In genomic region chr16:3879887-3880564, GRCh38 we compare ENCODE assay signal across 8 cellular contexts. TPM values are rescaled to one million over a fixed set of nuclear protein-coding genes. Genes with fewer than 3 reads are reported as not detected.
DNase-seq lines count a peak whose midpoint lies in the region; ATAC-seq and TF ChIP-seq lines count a peak whose summit lies in the region.

No MANE protein-coding gene starts in this region.

- no peak for TF ChIP-seq EP300 in SK-N-SH (IDR thresholded peaks at IDR 0.05; ENCODE audit: borderline replicate concordance in 1 of 2, low read depth in 1 of 2, low read length in 1 of 2)

- H3K9me2 ChIP-seq in SK-N-SH: no peaks in the 10 kb centered on the region

- intact Hi-C loops in left ventricle myocardium inferior (cut with micrococcal nuclease): no loop called here
- intact Hi-C loops in psoas muscle (cut with DNase I): loop anchor here in 1 of 2 donors (2.0 to 10.0 kb wide), 5 partner anchors 53 to 355 kb away; no protein-coding TSS in a partner anchor

- H3K27ac ChIP-seq in SK-N-SH (ENCODE audit: low read depth in 2 of 2, low read length in 1 of 2) (peak overlapping the region in 1 of 2 experiments; percentile 86; a peak in 2 of 4 replicates), left ventricle myocardium inferior (replicated peaks) (peak overlapping the region; percentile 88), psoas muscle (peak overlapping the region; percentile 94)

- H3K27me3 ChIP-seq in SK-N-SH (ENCODE audit: insufficient read depth) (no peaks in the 10 kb centered on the region), left ventricle myocardium inferior (ENCODE audit: low read depth) (no peaks in the 10 kb centered on the region), psoas muscle (ENCODE audit: insufficient read depth in 3 of 3, low read length in 2 of 3) (no peaks in the 10 kb centered on the region)

- TF ChIP-seq RAD21 in SK-N-SH (IDR thresholded peaks at IDR 0.05; ENCODE audit: low read length): peak; percentile 39; the same call in 1 of the 2 replicates

- H3K4me3 ChIP-seq in SK-N-SH (ENCODE audit: low read depth in 2 of 2, low read length in 1 of 2) (peak overlapping the region; percentile 83), left ventricle myocardium inferior (peak overlapping the region; percentile 93), psoas muscle (peak overlapping the region; percentile 90)

- POLR2A ChIA-PET in SK-N-SH (lab: Yijun Ruan, JAX): interaction anchor here (0.5 to 1.2 kb wide), 4 partner anchors 17 to 190 kb away, joined by 3 to 4 read pairs (median 4); no protein-coding TSS in a partner anchor

- H3K79me2 ChIP-seq in SK-N-SH (ENCODE audit: insufficient read depth): peaks cover 48% of the 10 kb centered on the region

- H3K9ac ChIP-seq in SK-N-SH: peak overlapping the region; percentile 67

- H2AFZ ChIP-seq in SK-N-SH (ENCODE audit: low read depth): no peak overlapping the region

- DNase-seq in AG20443 (ENCODE audit: low spot score): peak; percentile 88
- DNase-seq in SK-N-SH: peak; percentile 91
- DNase-seq in activated naive CD8-positive, alpha-beta T cell treated with anti-CD3 and anti-CD28 coated beads, Interleukin-2, amount 50 U/mL, for 16 hours (ENCODE audit: low read depth, low spot score): peak; percentile 40
- peak; percentile 82 for DNase-seq in left ventricle myocardium inferior
- peak; percentile 78 to 91 for DNase-seq in psoas muscle
- no peak for DNase-seq in KBM-7

- H3F3A ChIP-seq in SK-N-SH (replicated peaks; ENCODE audit: insufficient read depth): peaks cover 4% of the 10 kb centered on the region

- ATAC-seq in GM19043 (IDR thresholded peaks at IDR 0.05; ENCODE audit: low read depth, unreplicated experiment): peak; percentile 35
- peak; percentile 43 for ATAC-seq in HG03439 (IDR thresholded peaks at IDR 0.05; ENCODE audit: unreplicated experiment)
- peak; percentile 77 to 82 (median 80) for ATAC-seq in psoas muscle

- peaks cover 8 to 26% of the 10 kb centered on the region in 2 experiments; a peak in 3 of 4 replicates for H3K4me1 ChIP-seq in SK-N-SH (ENCODE audit: control insufficient read depth in 1 of 2, insufficient read depth in 2 of 2, low read depth in 1 of 2, low read length in 1 of 2)
- H3K4me1 ChIP-seq in left ventricle myocardium inferior: peaks cover 53% of the 10 kb centered on the region
- peaks cover 36% of the 10 kb centered on the region for H3K4me1 ChIP-seq in psoas muscle

- CTCF ChIA-PET in SK-N-SH (lab: Yijun Ruan, JAX): interaction anchor here (0.6 to 2.3 kb wide), 8 partner anchors 52 to 230 kb away, joined by 3 to 12 read pairs (median 4); no protein-coding TSS in a partner anchor

- H3K4me2 ChIP-seq in SK-N-SH: peak overlapping the region; percentile 67

- WGBS in SK-N-SH (ENCODE audit: low lambda C conversion rate): 3% methylated on average over 16 of the region's 117 CpGs
- 0 to 1% (median 0%) methylated on average over 9 to 112 of the region's 117 CpGs for WGBS in psoas muscle, 3 donors

- peaks cover 0 to 9% of the 10 kb centered on the region in 2 experiments for H3K36me3 ChIP-seq in SK-N-SH (replicated peaks in 1 of 2; ENCODE audit: control insufficient read depth in 1 of 2, insufficient read depth in 2 of 2, low read length in 1 of 2)
- no peaks in the 10 kb centered on the region for H3K36me3 ChIP-seq in left ventricle myocardium inferior
- H3K36me3 ChIP-seq in psoas muscle (ENCODE audit: insufficient read depth in 1 of 2, low read depth in 1 of 2): no peaks in the 10 kb centered on the region

- peaks cover 48% of the 10 kb centered on the region for H4K20me1 ChIP-seq in SK-N-SH (ENCODE audit: insufficient read depth)

- no peak for TF ChIP-seq CTCF in SK-N-SH (IDR thresholded peaks at IDR 0.05)
- TF ChIP-seq CTCF in left ventricle myocardium inferior (IDR thresholded peaks at IDR 0.05; ENCODE audit: borderline replicate concordance): peak; percentile 36
- TF ChIP-seq CTCF in psoas muscle (IDR thresholded peaks at IDR 0.05): peak; percentile 22

- H3K9me3 ChIP-seq in SK-N-SH (no peaks in the 10 kb centered on the region), left ventricle myocardium inferior (replicated peaks) (no peaks in the 10 kb centered on the region), psoas muscle (no peaks in the 10 kb centered on the region)

- in situ Hi-C loops in KBM-7 (cut with MboI; ENCODE audit: low pct_unique_long_range_greater_than_20kb, low sequenced_read_pairs): no loop called here

TF ChIP-seq in SK-N-SH, 30 proteins besides CTCF, POLR2A, EP300 and RAD21:
- TF ChIP-seq TCF12 (IDR thresholded peaks at IDR 0.05) (no peak), SMC3 (IDR thresholded peaks at IDR 0.05; ENCODE audit: low read depth, low read length) (peak; percentile 7; the same call in 1 of the 2 replicates)

RNA-seq across cellular contexts. Expression of gene CREBBP, which starts 0.5 kb away (rescaled TPM):
- 4.1 and 5.7 TPM in 2 replicates for polyA plus RNA-seq in SK-N-SH (2012; rRNA removed)
- polyA plus RNA-seq in SK-N-SH (2012; cell fraction: cytosol; rRNA removed): 3.1 and 3.6 TPM in 2 replicates
- 14.2 and 14.6 TPM in 2 replicates for polyA plus RNA-seq in SK-N-SH (2012; cell fraction: nucleus; rRNA removed)
- 33.5 TPM for total RNA-seq in left ventricle myocardium inferior
- total RNA-seq in psoas muscle: 10 to 100 TPM; 44.1 to 54.9 (median 50.8) TPM
- 10 to 100 TPM in 2 of 3 donors, 1 to 10 TPM in 1; 7.1 to 31.0 (median 10.1) TPM for polyA plus RNA-seq in psoas muscle
